ENCODE assay signal across 12 cellular contexts in genomic region chr7:27108390-27109127, GRCh38. TPM values are rescaled to one million over a fixed set of nuclear protein-coding genes. Genes with fewer than 3 reads are reported as not detected.
DNase-seq lines count a peak whose midpoint lies in the region; ATAC-seq and TF ChIP-seq lines count a peak whose summit lies in the region.
"Had no signal": no experiment of that assay in that cellular context is flagged by ENCODE, and none has a peak within 500 bp of the region (broad histone marks: within the 10 kb centered on the region; RNA-seq: fewer than 3 reads in every experiment).

No MANE protein-coding gene starts in this region.

- H3K27ac Mint-ChIP-seq in stimulated activated memory B cell treated with anti-CD40 and anti-IgM and Interleukin-4, amounts not matched to agents 10 μg/mL and 1 μg/mL and 100 μg/mL, for 72 hours, result no peak overlapping the region
- H3K27ac Mint-ChIP-seq: activated CD8-positive, alpha-beta T cell treated with anti-CD3 and anti-CD28 coated beads for 36 hours had no signal

- peak in 1 of 2 donors; percentile 50 for TF ChIP-seq POLR2A in Peyer's patch (IDR thresholded peaks at IDR 0.05)

- H3K4me3 ChIP-seq in Peyer's patch (peak overlapping the region in 3 of 4 donors; percentile 21 to 50 (median 39)), fibroblast of lung (replicated peaks in 1 of 4; ENCODE audit: control extremely low read depth in 1 of 4, insufficient read depth in 1 of 4, low read depth in 3 of 4, low read length in 4 of 4) (peak overlapping the region; percentile 20 to 92 (median 44)), subcutaneous abdominal adipose tissue (ENCODE audit: low read depth in 1 of 5, low read length in 5 of 5) (peak overlapping the region in 3 of 5 donors; percentile 47 to 55 (median 50))
- H3K4me3 ChIP-seq: SJCRH30 had no signal

- H3K27ac ChIP-seq in Peyer's patch (peak overlapping the region; percentile 58 to 93 (median 82)), fibroblast of lung (ENCODE audit: insufficient read depth, low read length) (peak overlapping the region; percentile 95), subcutaneous abdominal adipose tissue (ENCODE audit: low read depth, low read length) (peak overlapping the region; percentile 92)
- H3K27ac ChIP-seq: SJCRH30 had no signal

- peak overlapping the region; percentile 89 for H3K4me2 ChIP-seq in fibroblast of lung (ENCODE audit: extremely low read depth, insufficient read depth, low read length)

- TF ChIP-seq CTCF in Peyer's patch (IDR thresholded peaks at IDR 0.05), result peak in 1 of 6 experiments; percentile 5
- TF ChIP-seq CTCF in fibroblast of lung (conservative IDR thresholded peaks at IDR 0.05 in 1 of 2, IDR thresholded peaks at IDR 0.05 in 1 of 2; ENCODE audit: low read depth in 1 of 2, low read length in 2 of 2), result no peak

- H3K79me2 ChIP-seq in fibroblast of lung (ENCODE audit: control insufficient read depth, insufficient read depth, low read length), result peaks cover 64% of the 10 kb centered on the region

- H3K36me3 ChIP-seq in Peyer's patch, result no peaks in the 10 kb centered on the region
- no peaks in the 10 kb centered on the region for H3K36me3 ChIP-seq in fibroblast of lung (ENCODE audit: control insufficient read depth, insufficient read depth, low read length)
- H3K36me3 ChIP-seq in subcutaneous abdominal adipose tissue (ENCODE audit: control insufficient read depth in 5 of 5, insufficient read depth in 5 of 5, low read length in 5 of 5), result peaks cover 0 to 6% (median 3%) of the 10 kb centered on the region in 5 donors

- DNase-seq in Peyer's patch (peak in 1 of 3 donors; percentile 77), fibroblast of lung (ENCODE audit: low read depth in 2 of 2) (peak; percentile 82 to 88), medulla oblongata (ENCODE audit: extremely low spot score) (peak; percentile 54), midbrain (lab: John Stamatoyannopoulos, UW) (no peak), CD1c-positive myeloid dendritic cell (ENCODE audit: extremely low spot score) (no peak)
- DNase-seq: activated CD8-positive, alpha-beta T cell treated with anti-CD3 and anti-CD28 coated beads for 36 hours; NCI-H1930; SJCRH30; stimulated activated CD4-positive, alpha-beta T cell treated with anti-CD3 and anti-CD28 coated beads, Interleukin-1b, Interleukin-23, amount 100 ng/mL, for 48 hours had no signal

- no peak overlapping the region for H2AFZ ChIP-seq in fibroblast of lung (ENCODE audit: low read length)

- no peaks in the 10 kb centered on the region for H3K4me1 Mint-ChIP-seq in stimulated activated memory B cell treated with anti-CD40 and anti-IgM and Interleukin-4, amounts not matched to agents 10 μg/mL and 1 μg/mL and 100 μg/mL, for 72 hours

- H4K20me1 ChIP-seq in fibroblast of lung (ENCODE audit: control insufficient read depth, extremely low read depth, insufficient read depth, low read length), result no peaks in the 10 kb centered on the region

- peaks cover 5% of the 10 kb centered on the region for H3K36me3 Mint-ChIP-seq in stimulated activated memory B cell treated with anti-CD40 and anti-IgM and Interleukin-4, amounts not matched to agents 10 μg/mL and 1 μg/mL and 100 μg/mL, for 72 hours

- ATAC-seq in HG03432 (IDR thresholded peaks at IDR 0.05; ENCODE audit: unreplicated experiment), result no peak
- ATAC-seq in stimulated activated memory B cell treated with anti-CD40 and anti-IgM and Interleukin-4, amounts not matched to agents 10 μg/mL and 1 μg/mL and 100 μg/mL, for 72 hours, result no peak
- ATAC-seq: activated CD8-positive, alpha-beta T cell treated with anti-CD3 and anti-CD28 coated beads for 36 hours had no signal

- H3K9me3 ChIP-seq in Peyer's patch (no peaks in the 10 kb centered on the region), fibroblast of lung (ENCODE audit: control insufficient read depth, insufficient read depth, low read depth, low read length) (no peaks in the 10 kb centered on the region), subcutaneous abdominal adipose tissue (ENCODE audit: control insufficient read depth in 5 of 5, low read length in 5 of 5) (no peaks in the 10 kb centered on the region)

- peaks cover 26% of the 10 kb centered on the region for H3K27me3 Mint-ChIP-seq in stimulated activated memory B cell treated with anti-CD40 and anti-IgM and Interleukin-4, amounts not matched to agents 10 μg/mL and 1 μg/mL and 100 μg/mL, for 72 hours

- peak overlapping the region; percentile 76 for H3K9ac ChIP-seq in fibroblast of lung (ENCODE audit: insufficient read depth, low read length)
- H3K9ac ChIP-seq in subcutaneous abdominal adipose tissue (ENCODE audit: low read length in 5 of 5), result peak overlapping the region in 3 of 5 donors; percentile 21 to 56 (median 35)

- H3K4me1 ChIP-seq in Peyer's patch (peaks cover 0 to 41% (median 0%) of the 10 kb centered on the region in 4 donors), fibroblast of lung (ENCODE audit: control insufficient read depth, extremely low read depth, insufficient read depth, low read length) (peaks cover 32% of the 10 kb centered on the region), subcutaneous abdominal adipose tissue (ENCODE audit: control insufficient read depth in 5 of 5, insufficient read depth in 5 of 5, low read length in 5 of 5) (peaks cover 14 to 87% (median 82%) of the 10 kb centered on the region in 5 donors)

- peaks cover 3% of the 10 kb centered on the region for H3K9me3 Mint-ChIP-seq in stimulated activated memory B cell treated with anti-CD40 and anti-IgM and Interleukin-4, amounts not matched to agents 10 μg/mL and 1 μg/mL and 100 μg/mL, for 72 hours
- H3K9me3 Mint-ChIP-seq: activated CD8-positive, alpha-beta T cell treated with anti-CD3 and anti-CD28 coated beads for 36 hours had no signal

- H3K27me3 ChIP-seq in Peyer's patch, result no peaks in the 10 kb centered on the region
- no peaks in the 10 kb centered on the region for H3K27me3 ChIP-seq in fibroblast of lung (ENCODE audit: control insufficient read depth, insufficient read depth, low read length)
- H3K27me3 ChIP-seq in subcutaneous abdominal adipose tissue (ENCODE audit: control insufficient read depth in 5 of 5, insufficient read depth in 4 of 5, low read length in 5 of 5), result no peaks in the 10 kb centered on the region
- H3K27me3 ChIP-seq: SJCRH30 had no signal

- no peak overlapping the region for H3K4me3 Mint-ChIP-seq in stimulated activated memory B cell treated with anti-CD40 and anti-IgM and Interleukin-4, amounts not matched to agents 10 μg/mL and 1 μg/mL and 100 μg/mL, for 72 hours
- H3K4me3 Mint-ChIP-seq: activated CD8-positive, alpha-beta T cell treated with anti-CD3 and anti-CD28 coated beads for 36 hours had no signal

RNA-seq across cellular contexts. Expression of gene HOXA2, which starts 6.1 kb away (rescaled TPM):
- total RNA-seq in Peyer's patch (10 to 100 TPM in 1 of 4 donors, 1 to 10 TPM in 3; 4.7 to 24.8 (median 8.9) TPM), fibroblast of lung (1.0 and 1.3 TPM in 2 replicates)
- polyA plus RNA-seq in fibroblast of lung, result 2.3 and 2.6 TPM in 2 replicates
- 1.4 and 2.2 TPM in 2 replicates for polyA plus RNA-seq in fibroblast of lung (2012)
- polyA minus RNA-seq in fibroblast of lung (ENCODE audit: low replicate concordance), result 2.1 and 2.3 TPM in 2 replicates
- total RNA-seq: activated CD8-positive, alpha-beta T cell treated with anti-CD3 and anti-CD28 coated beads for 36 hours had no signal

RNA-seq across cellular contexts. Expression of gene HOXA1, which starts 12.8 kb away (rescaled TPM):
- 1 to 10 TPM; 1.7 to 5.3 (median 1.9) TPM for total RNA-seq in Peyer's patch
- total RNA-seq in fibroblast of lung, result 0.50 and 0.51 TPM in 2 replicates
- polyA plus RNA-seq in fibroblast of lung, result 0.58 and 0.83 TPM in 2 replicates
- 0.66 and 0.67 TPM in 2 replicates for polyA plus RNA-seq in fibroblast of lung (2012)
- 1.1 TPM in 1 of 2 replicates, not detected in the other for polyA minus RNA-seq in fibroblast of lung (ENCODE audit: low replicate concordance)

RNA-seq across cellular contexts. Expression of gene HOXA4, which starts 22.0 kb away (rescaled TPM):
- total RNA-seq in Peyer's patch, result 10 to 100 TPM in 1 of 4 donors, 1 to 10 TPM in 3; 2.6 to 11.5 (median 5.9) TPM
- 0.33 and 0.51 TPM in 2 replicates for total RNA-seq in fibroblast of lung
- polyA plus RNA-seq in fibroblast of lung, result 2.4 and 3.6 TPM in 2 replicates
- polyA plus RNA-seq in fibroblast of lung (2012), result 2.6 and 3.3 TPM in 2 replicates
- 1.6 and 3.6 TPM in 2 replicates for polyA minus RNA-seq in fibroblast of lung (ENCODE audit: low replicate concordance)

RNA-seq across cellular contexts. Expression of gene HOXA5, which starts 34.9 kb away (rescaled TPM):
- 10 to 100 TPM in 3 of 4 donors, 1 to 10 TPM in 1; 8.3 to 24.3 (median 20.1) TPM for total RNA-seq in Peyer's patch
- 18.3 and 22.1 TPM in 2 replicates for total RNA-seq in fibroblast of lung
- polyA plus RNA-seq in fibroblast of lung, result 16.6 and 35.6 TPM in 2 replicates
- polyA plus RNA-seq in fibroblast of lung (2012), result 17.5 and 31.8 TPM in 2 replicates
- 3.1 and 3.9 TPM in 2 replicates for polyA minus RNA-seq in fibroblast of lung (ENCODE audit: low replicate concordance)
- total RNA-seq: activated CD8-positive, alpha-beta T cell treated with anti-CD3 and anti-CD28 coated beads for 36 hours had no signal

RNA-seq across cellular contexts. Expression of gene HOXA6, which starts 39.0 kb away (rescaled TPM):
- 10 to 100 TPM; 18.7 to 45.0 (median 30.7) TPM for total RNA-seq in Peyer's patch
- total RNA-seq in fibroblast of lung, result 3.6 and 4.4 TPM in 2 replicates
- polyA plus RNA-seq in fibroblast of lung, result 0.70 and 1.2 TPM in 2 replicates
- polyA plus RNA-seq in fibroblast of lung (2012), result 1.6 and 3.8 TPM in 2 replicates
- polyA minus RNA-seq in fibroblast of lung (ENCODE audit: low replicate concordance), result 0.30 and 1.6 TPM in 2 replicates
- total RNA-seq: activated CD8-positive, alpha-beta T cell treated with anti-CD3 and anti-CD28 coated beads for 36 hours had no signal

Comparison
In these comparisons a context has a peak if more than half of its experiments do, and no peak if none do; other contexts are left out.
1. DNase-seq: peak in fibroblast of lung (2 of 2) and medulla oblongata (single experiment); none in midbrain (single experiment) and CD1c-positive myeloid dendritic cell (single experiment).
2. Peak in every context shown above with its lines, with median percentiles within 50 percentile points of each other: H3K27ac ChIP-seq and H3K4me3 ChIP-seq.